ENCODE assay signal across 1 cellular context in the genomic region with DNA sequence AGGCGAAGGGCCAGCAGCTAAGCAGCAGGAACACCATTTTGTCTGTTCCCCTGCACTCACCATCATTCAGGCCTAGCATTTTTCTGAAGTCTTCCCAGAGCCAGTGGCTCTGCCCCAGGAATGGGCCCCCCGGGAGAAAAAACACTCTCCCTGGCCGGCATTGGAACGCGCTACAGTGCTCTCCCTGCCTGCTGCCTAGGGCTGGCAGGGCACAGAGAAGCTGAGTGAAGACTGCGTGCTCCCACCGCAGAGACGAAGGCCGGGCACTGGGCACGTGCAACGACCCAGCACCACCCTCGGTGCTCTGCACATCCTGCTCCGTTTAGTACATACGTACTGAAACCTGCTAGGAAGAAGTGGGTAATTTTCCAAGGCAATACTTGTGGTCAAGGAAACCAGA.
TF ChIP-seq lines count a peak whose summit lies in the region.

No MANE protein-coding gene starts in this region.

TF ChIP-seq in H1, 55 proteins besides CTCF, POLR2A, EP300 and RAD21:
- TF ChIP-seq TAF7 (optimal IDR thresholded peaks at IDR 0.05; ENCODE audit: borderline replicate concordance, low read depth, low read length) = no peak
- TF ChIP-seq, protein P1, sequence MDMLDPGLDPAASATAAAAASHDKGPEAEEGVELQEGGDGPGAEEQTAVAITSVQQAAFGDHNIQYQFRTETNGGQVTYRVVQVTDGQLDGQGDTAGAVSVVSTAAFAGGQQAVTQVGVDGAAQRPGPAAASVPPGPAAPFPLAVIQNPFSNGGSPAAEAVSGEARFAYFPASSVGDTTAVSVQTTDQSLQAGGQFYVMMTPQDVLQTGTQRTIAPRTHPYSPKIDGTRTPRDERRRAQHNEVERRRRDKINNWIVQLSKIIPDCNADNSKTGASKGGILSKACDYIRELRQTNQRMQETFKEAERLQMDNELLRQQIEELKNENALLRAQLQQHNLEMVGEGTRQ (IDR thresholded peaks at IDR 0.05; ENCODE audit: low read length) = no peak
- no peak for TF ChIP-seq POU5F1 (IDR thresholded peaks at IDR 0.05; ENCODE audit: low read depth, low read length)
- no peak for TF ChIP-seq JUND (IDR thresholded peaks at IDR 0.05; ENCODE audit: low read length)
- TF ChIP-seq SIRT6 (IDR thresholded peaks at IDR 0.05; ENCODE audit: low read length) = no peak
- no peak for TF ChIP-seq SP4 (IDR thresholded peaks at IDR 0.05; ENCODE audit: low read length)
- TF ChIP-seq, protein P2, sequence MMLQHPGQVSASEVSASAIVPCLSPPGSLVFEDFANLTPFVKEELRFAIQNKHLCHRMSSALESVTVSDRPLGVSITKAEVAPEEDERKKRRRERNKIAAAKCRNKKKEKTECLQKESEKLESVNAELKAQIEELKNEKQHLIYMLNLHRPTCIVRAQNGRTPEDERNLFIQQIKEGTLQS (IDR thresholded peaks at IDR 0.05; ENCODE audit: insufficient read depth, low read depth, low read length) = no peak
- TF ChIP-seq KDM1A (IDR thresholded peaks at IDR 0.05; ENCODE audit: borderline replicate concordance, low read length) = no peak
